9 cellular contexts compared by ENCODE assay signal in the genomic region with DNA sequence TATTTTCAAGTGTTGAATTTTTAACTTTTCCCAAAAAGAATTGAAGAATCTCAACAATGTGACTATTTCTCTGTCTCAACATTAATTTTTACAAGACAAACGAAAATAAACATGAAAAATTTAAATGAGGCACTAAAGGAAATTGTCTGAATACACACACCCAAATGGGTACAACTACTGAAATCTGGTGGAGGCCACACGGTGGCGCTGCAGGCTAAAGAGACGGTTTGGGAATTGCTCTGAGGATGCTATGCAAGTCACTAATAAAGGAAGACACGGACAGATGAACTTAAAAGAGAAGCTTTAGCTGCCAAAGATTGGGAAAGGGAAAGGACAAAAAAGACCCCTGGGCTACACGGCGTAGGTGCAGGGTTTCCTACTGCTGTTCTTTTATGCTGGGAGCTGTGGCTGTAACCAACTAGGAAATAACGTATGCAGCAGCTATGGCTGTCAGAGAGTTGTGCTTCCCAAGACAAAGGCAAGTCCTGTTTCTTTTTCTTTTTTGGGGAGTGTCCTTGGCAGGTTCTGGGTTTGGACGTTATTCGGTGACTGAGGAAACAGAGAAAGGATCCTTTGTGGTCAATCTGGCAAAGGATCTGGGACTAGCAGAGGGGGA. TPM values are rescaled to one million over a fixed set of nuclear protein-coding genes. Genes with fewer than 3 reads are reported as not detected.
A peak's percentile ranks its signal among the peaks of the same experiment; 100 is the strongest.
DNase-seq lines count a peak whose midpoint lies in the region; ATAC-seq, FAIRE-seq and TF ChIP-seq lines count a peak whose summit lies in the region.
"Had no signal": no experiment of that assay in that cellular context is flagged by ENCODE, and none has a peak within 500 bp of the region (broad histone marks: within the 10 kb centered on the region; RNA-seq: fewer than 3 reads in every experiment).

TSS of gene PCDHB10 (plus strand) at position 244 of the 616 bp plus-strand sequence. CDS start at position 444, 200 bp downstream.

- H3K27me3 ChIP-seq in GM06990 (replicated peaks; ENCODE audit: control insufficient read depth, insufficient read depth, low read length): no peaks in the 10 kb centered on the region
- H3K27me3 ChIP-seq in sigmoid colon: peaks cover 0 to 25% (median 0%) of the 10 kb centered on the region in 3 donors
- H3K27me3 ChIP-seq in small intestine (ENCODE audit: control insufficient read depth in 2 of 2, insufficient read depth in 2 of 2, low read length in 2 of 2): no peaks in the 10 kb centered on the region
- H3K27me3 ChIP-seq: thyroid gland had no signal

- H3K36me3 Mint-ChIP-seq in natural killer cell: peaks cover 15% of the 10 kb centered on the region

- H3K27ac ChIP-seq in sigmoid colon (no peak within 1 kb of the TSS), small intestine (ENCODE audit: low read depth in 1 of 2, low read length in 1 of 2) (no peak within 1 kb of the TSS)
- H3K27ac ChIP-seq: thyroid gland had no signal

- H3K4me1 Mint-ChIP-seq in natural killer cell: peaks cover 0 to under 1% of the 10 kb centered on the region in 2 donors

- no peak within 1 kb of the TSS for H3K27ac Mint-ChIP-seq in natural killer cell

- intact Hi-C loops in sigmoid colon (cut with DNase I) (no loop called here), natural killer cell (cut with micrococcal nuclease) (no loop called here)

- TF ChIP-seq CTCF in GM06990 (IDR thresholded peaks at IDR 0.05; ENCODE audit: insufficient read depth, low read length, poor library complexity, severe bottlenecking): peak; percentile 31
- peak; percentile 23 for TF ChIP-seq CTCF in epithelial cell of esophagus (IDR thresholded peaks at IDR 0.05; ENCODE audit: insufficient read depth, low read depth, low read length, missing control alignments)
- peak in 2 of 4 experiments; percentile 5 to 11 for TF ChIP-seq CTCF in sigmoid colon (IDR thresholded peaks at IDR 0.05)
- TF ChIP-seq CTCF in natural killer cell (IDR thresholded peaks at IDR 0.05): no peak

- H3K36me3 ChIP-seq in GM06990 (ENCODE audit: control insufficient read depth, insufficient read depth, low read length) (no peaks in the 10 kb centered on the region), sigmoid colon (no peaks in the 10 kb centered on the region), small intestine (ENCODE audit: control insufficient read depth in 2 of 2, insufficient read depth in 2 of 2, low read length in 2 of 2) (no peaks in the 10 kb centered on the region)
- H3K36me3 ChIP-seq: thyroid gland had no signal

- no peak for FAIRE-seq in small intestine (lab: Jason Lieb, UNC)

- ATAC-seq in GM18868 (IDR thresholded peaks at IDR 0.05; ENCODE audit: unreplicated experiment): no peak
- no peak for ATAC-seq in natural killer cell

- peak; percentile 64 for DNase-seq in AG08396 (ENCODE audit: low spot score)
- DNase-seq in GM06990 (ENCODE audit: extremely low read depth, insufficient read length): no peak
- DNase-seq in OCI-M1 (lab: John Stamatoyannopoulos, UW): peak; percentile 68
- DNase-seq in epithelial cell of esophagus (ENCODE audit: low read depth): peak; percentile 23
- peak; percentile 47 for DNase-seq in sigmoid colon
- DNase-seq in natural killer cell: no peak
- DNase-seq in small intestine: no peak

- H3K4me1 ChIP-seq in sigmoid colon (no peaks in the 10 kb centered on the region), small intestine (ENCODE audit: control insufficient read depth in 2 of 2, insufficient read depth in 1 of 2, low read depth in 1 of 2, low read length in 1 of 2) (no peaks in the 10 kb centered on the region)
- H3K4me1 ChIP-seq: thyroid gland had no signal

- peaks cover 8 to 21% of the 10 kb centered on the region in 2 donors for H3K9me3 Mint-ChIP-seq in natural killer cell

- no peak for TF ChIP-seq EP300 in sigmoid colon (IDR thresholded peaks at IDR 0.05)

- no peak within 1 kb of the TSS for H3K4me3 ChIP-seq in GM06990 (replicated peaks; ENCODE audit: low read depth, low read length)
- no peak within 1 kb of the TSS for H3K4me3 ChIP-seq in epithelial cell of esophagus (ENCODE audit: low read length)
- H3K4me3 ChIP-seq in sigmoid colon: peak within 1 kb of the TSS in 3 of 4 donors; percentile 12 to 19 (median 14)
- no peak within 1 kb of the TSS for H3K4me3 ChIP-seq in small intestine (ENCODE audit: low read depth in 1 of 2, low read length in 2 of 2)
- H3K4me3 ChIP-seq: thyroid gland had no signal

- no peak for TF ChIP-seq POLR2A in sigmoid colon (IDR thresholded peaks at IDR 0.05)

- peaks cover 14 to 26% of the 10 kb centered on the region in 2 donors for H3K27me3 Mint-ChIP-seq in natural killer cell (ENCODE audit: low read depth in 2 of 2)

- H3K9me3 ChIP-seq in sigmoid colon (peaks cover 9 to 50% (median 30%) of the 10 kb centered on the region in 4 donors), small intestine (ENCODE audit: control insufficient read depth, low read depth) (peaks cover 3% of the 10 kb centered on the region)
- H3K9me3 ChIP-seq: thyroid gland had no signal

- H3K4me3 Mint-ChIP-seq in natural killer cell: no peak within 1 kb of the TSS

- WGBS in sigmoid colon, 2 donors: 11 to 20% methylated on average over 10 of the region's 10 CpGs
- WGBS in small intestine, 3 donors: 9 to 22% (median 19%) methylated on average over 10 of the region's 10 CpGs

RNA-seq across cellular contexts. Expression of gene PCDHB10, which starts in this region (rescaled TPM):
- 1 to 10 TPM; 3.9 to 6.2 (median 4.9) TPM for total RNA-seq in sigmoid colon
- under 1 TPM in 2 of 3 donors, not detected in 1; 0.60 to 0.80 TPM for polyA plus RNA-seq in sigmoid colon
- under 1 TPM in 1 of 3 donors, not detected in 2; 0.15 TPM for total RNA-seq in natural killer cell
- polyA plus RNA-seq in small intestine: 1 to 10 TPM in 1 of 3 donors, not detected in 2; 1.1 TPM

Comparison
In these comparisons a context has a peak if more than half of its experiments do, and no peak if none do; other contexts are left out.
1. RNA of gene PCDHB10 (total RNA-seq): 3.9 to 6.2 TPM in sigmoid colon; 0.15 TPM in natural killer cell; every median in the first group is over 4 times any median in the second.
2. DNase-seq: peak in AG08396 (single experiment), OCI-M1 (single experiment), epithelial cell of esophagus (single experiment) and sigmoid colon (single experiment); none in GM06990 (single experiment), natural killer cell (single experiment) and small intestine (single experiment).
3. H3K4me3 ChIP-seq: peak in sigmoid colon (3 of 4); none in GM06990 (single experiment), epithelial cell of esophagus (single experiment) and small intestine (0 of 2).